ENCODE assay signal across 8 cellular contexts in genomic region chr6:108847738-108848115, GRCh38. TPM values are rescaled to one million over a fixed set of nuclear protein-coding genes. Genes with fewer than 3 reads are reported as not detected.
DNase-seq lines count a peak whose midpoint lies in the region; TF ChIP-seq lines count a peak whose summit lies in the region.

No MANE protein-coding gene starts in this region.

- H3K4me3 Mint-ChIP-seq in IgD-negative memory B cell = peak overlapping the region; percentile 84 to 92 (median 88)

- H3K4me1 ChIP-seq in ACC112 (ENCODE audit: control insufficient read depth, insufficient read depth, low read length, unreplicated experiment) = peaks cover 10% of the 10 kb centered on the region
- peaks cover 0 to 4% of the 10 kb centered on the region in 2 donors for H3K4me1 ChIP-seq in breast epithelium
- no peaks in the 10 kb centered on the region for H3K4me1 ChIP-seq in mesodermal cell (ENCODE audit: control insufficient read depth, insufficient read depth, low read length, poor library complexity, severe bottlenecking)

- H2AFZ ChIP-seq in ACC112 (ENCODE audit: low read length, unreplicated experiment) = peak overlapping the region; percentile 73

- no peaks in the 10 kb centered on the region for H3K36me3 Mint-ChIP-seq in IgD-negative memory B cell

- H3K9me3 Mint-ChIP-seq in IgD-negative memory B cell = no peaks in the 10 kb centered on the region

- no peaks in the 10 kb centered on the region for H3K79me2 ChIP-seq in ACC112 (ENCODE audit: control insufficient read depth, insufficient read depth, low read length, unreplicated experiment)

- intact Hi-C loops in breast epithelium (cut with DNase I; ENCODE audit: low total_unique reads) = no loop called here

- H3K27ac Mint-ChIP-seq in IgD-negative memory B cell = peak overlapping the region; percentile 92 to 95 (median 94)

- TF ChIP-seq POLR2A in breast epithelium (IDR thresholded peaks at IDR 0.05) = no peak

- H3K27me3 Mint-ChIP-seq in IgD-negative memory B cell = peaks cover 3% of the 10 kb centered on the region

- TF ChIP-seq CTCF in breast epithelium (IDR thresholded peaks at IDR 0.05) = no peak

- no peaks in the 10 kb centered on the region for H3K36me3 ChIP-seq in ACC112 (ENCODE audit: insufficient read depth, low read length)
- no peaks in the 10 kb centered on the region for H3K36me3 ChIP-seq in breast epithelium
- H3K36me3 ChIP-seq in mesodermal cell (ENCODE audit: control insufficient read depth, insufficient read depth, low read length) = no peaks in the 10 kb centered on the region

- H3K27ac ChIP-seq in ACC112 (ENCODE audit: low read depth, low read length) = no peak overlapping the region
- H3K27ac ChIP-seq in breast epithelium = peak overlapping the region; percentile 83 to 85
- H3K27ac ChIP-seq in mesodermal cell (ENCODE audit: low read depth, low read length, severe bottlenecking) = no peak overlapping the region

- WGBS in mesodermal cell (ENCODE audit: insufficient coverage in 2 of 2), 2 experiments = 62 to 66% methylated on average over 11 to 12 of the region's 12 CpGs

- H3K9me3 ChIP-seq in breast epithelium (no peaks in the 10 kb centered on the region), mesodermal cell (ENCODE audit: control insufficient read depth, low read length) (no peaks in the 10 kb centered on the region)

- DNase-seq in breast epithelium (ENCODE audit: low spot score in 2 of 2) (no peak), RPMI8226 (no peak), COLO829 (ENCODE audit: low spot score) (no peak), AG20443 (ENCODE audit: low spot score) (no peak)
- no peak for DNase-seq in effector CD8-positive, alpha-beta T cell (lab: John Stamatoyannopoulos, UW)

- peaks cover 9 to 13% (median 11%) of the 10 kb centered on the region in 3 donors for H3K4me1 Mint-ChIP-seq in IgD-negative memory B cell

- no peaks in the 10 kb centered on the region for H3K27me3 ChIP-seq in ACC112 (ENCODE audit: insufficient read depth, low read length)
- H3K27me3 ChIP-seq in breast epithelium = no peaks in the 10 kb centered on the region

- peak overlapping the region; percentile 77 for H3K4me3 ChIP-seq in ACC112 (ENCODE audit: low read depth, low read length)
- H3K4me3 ChIP-seq in breast epithelium = peak overlapping the region; percentile 65 to 87 (median 73)
- peak overlapping the region; percentile 62 for H3K4me3 ChIP-seq in mesodermal cell (ENCODE audit: extremely low read depth, insufficient read depth, low read length, poor library complexity, severe bottlenecking)

RNA-seq across cellular contexts. Expression of gene ARMC2, which starts 0.5 kb away (rescaled TPM):
- polyA plus RNA-seq in IgD-negative memory B cell = 3.2 TPM
- 1 to 10 TPM; 4.3 to 7.9 (median 7.2) TPM for total RNA-seq in breast epithelium
- polyA plus RNA-seq in mesodermal cell (2013, experiment 1 of 2) = 5.6 TPM
- 6.5 TPM for polyA plus RNA-seq in mesodermal cell (2013, experiment 2 of 2)

Comparison
In these comparisons a context has a peak if more than half of its experiments do, and no peak if none do; other contexts are left out.
1. H3K27ac ChIP-seq: peak in breast epithelium (2 of 2); none in ACC112 (single experiment) and mesodermal cell (single experiment).
2. Peak in every context shown above with its lines, with median percentiles within 50 percentile points of each other: H3K4me3 ChIP-seq.